In the genomic region with DNA sequence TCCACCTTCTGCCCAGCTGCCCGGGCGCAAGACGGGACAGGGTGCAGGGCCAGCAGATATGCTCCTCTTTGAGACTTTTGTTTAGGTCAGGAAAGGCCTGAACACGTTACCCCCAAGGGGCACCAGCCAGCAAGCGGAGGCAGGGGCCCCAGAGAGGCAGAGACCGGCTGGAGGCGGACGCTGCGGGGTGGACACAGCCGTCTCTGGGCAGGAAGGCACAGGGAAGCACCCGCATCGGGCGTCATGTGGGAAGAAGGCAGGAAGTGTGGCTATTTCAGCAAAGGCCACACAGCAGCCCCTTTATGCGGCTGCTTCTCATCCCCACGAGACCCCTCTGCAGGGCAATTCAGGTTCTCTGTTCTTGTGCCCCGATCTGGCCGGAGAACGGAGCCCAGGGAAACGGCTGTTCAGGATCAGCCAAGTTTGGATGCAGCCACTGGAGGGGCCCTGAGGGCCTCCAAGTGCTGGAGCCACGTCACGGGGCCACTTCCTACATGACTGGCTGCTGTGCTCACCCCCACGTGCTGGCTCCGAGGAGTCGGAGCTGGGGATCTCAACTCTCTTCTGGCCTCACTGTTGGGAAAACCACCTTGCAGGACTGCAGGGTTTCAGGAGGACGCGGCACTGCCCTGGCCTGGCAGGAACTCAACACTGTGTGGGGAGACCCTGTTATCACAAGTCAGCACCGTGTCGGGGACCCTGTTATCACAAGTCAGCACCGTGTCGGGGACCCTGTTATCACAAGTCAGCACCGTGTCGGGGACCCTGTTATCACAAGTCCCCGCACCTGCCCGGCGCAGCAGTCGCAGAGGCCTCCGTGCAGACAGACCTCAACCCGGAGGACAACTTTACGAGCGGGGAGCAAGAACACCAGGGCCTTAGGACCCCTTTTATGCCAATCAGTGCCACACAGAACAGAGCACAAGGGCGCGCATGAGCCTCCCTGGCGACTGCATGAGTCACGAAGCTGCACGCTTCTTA, we compare ENCODE assay signal across 1 cellular context.
TF ChIP-seq lines count a peak whose summit lies in the region.

No MANE protein-coding gene starts in this region.

TF ChIP-seq in K562, 482 proteins besides CTCF, POLR2A, EP300 and RAD21 (continues in another document):
- TF ChIP-seq, protein P1, sequence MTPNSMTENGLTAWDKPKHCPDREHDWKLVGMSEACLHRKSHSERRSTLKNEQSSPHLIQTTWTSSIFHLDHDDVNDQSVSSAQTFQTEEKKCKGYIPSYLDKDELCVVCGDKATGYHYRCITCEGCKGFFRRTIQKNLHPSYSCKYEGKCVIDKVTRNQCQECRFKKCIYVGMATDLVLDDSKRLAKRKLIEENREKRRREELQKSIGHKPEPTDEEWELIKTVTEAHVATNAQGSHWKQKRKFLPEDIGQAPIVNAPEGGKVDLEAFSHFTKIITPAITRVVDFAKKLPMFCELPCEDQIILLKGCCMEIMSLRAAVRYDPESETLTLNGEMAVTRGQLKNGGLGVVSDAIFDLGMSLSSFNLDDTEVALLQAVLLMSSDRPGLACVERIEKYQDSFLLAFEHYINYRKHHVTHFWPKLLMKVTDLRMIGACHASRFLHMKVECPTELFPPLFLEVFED (CRISPR knock-in tag; conservative IDR thresholded peaks at IDR 0.05): no peak
- TF ChIP-seq BRF1 (IDR thresholded peaks at IDR 0.05; ENCODE audit: borderline replicate concordance, extremely low read depth, insufficient read length) (no peak), TRIM24 (IDR thresholded peaks at IDR 0.05) (peak; percentile 94 to 97), ZNF740 (CRISPR knock-in tag; IDR thresholded peaks at IDR 0.05) (no peak), ZNF740 (tag; IDR thresholded peaks at IDR 0.05) (no peak), HMGN3 (IDR thresholded peaks at IDR 0.05; ENCODE audit: borderline replicate concordance, extremely low read depth, insufficient read length, low read depth, low read length) (peak; percentile 97), FOSL1 (tag; conservative IDR thresholded peaks at IDR 0.05) (peak; percentile 66), ZNF589 (CRISPR knock-in tag; IDR thresholded peaks at IDR 0.05; ENCODE audit: low read depth) (peak; percentile 89), NRF1 (conservative IDR thresholded peaks at IDR 0.05 in 1 of 2, IDR thresholded peaks at IDR 0.05 in 1 of 2) (peak; percentile 50 to 61), HSF4 (CRISPR knock-in tag; IDR thresholded peaks at IDR 0.05; ENCODE audit: borderline replicate concordance) (no peak), CREM (IDR thresholded peaks at IDR 0.05; ENCODE audit: low read depth) (peak; percentile 36; the same call in 1 of the 2 replicates), TOE1 (IDR thresholded peaks at IDR 0.05; ENCODE audit: borderline replicate concordance) (peak; percentile 22; the same call in 1 of the 2 replicates), TOE1 (CRISPR knock-in tag; IDR thresholded peaks at IDR 0.05; ENCODE audit: borderline replicate concordance, low read depth) (no peak), KDM4B (IDR thresholded peaks at IDR 0.05; ENCODE audit: borderline replicate concordance in 2 of 2, low read depth in 1 of 2) (no peak), ZC3H4 (CRISPR knock-in tag; IDR thresholded peaks at IDR 0.05; ENCODE audit: borderline replicate concordance) (no peak), SMARCC2 (IDR thresholded peaks at IDR 0.05; ENCODE audit: low read depth) (peak; percentile 86), BHLHE40 (IDR thresholded peaks at IDR 0.05; ENCODE audit: low read length) (peak; percentile 82), TARDBP (IDR thresholded peaks at IDR 0.05) (peak; percentile 96), SP1 (CRISPR knock-in tag; IDR thresholded peaks at IDR 0.05) (peak; percentile 67), ZBTB1 (CRISPR knock-in tag; IDR thresholded peaks at IDR 0.05; ENCODE audit: borderline replicate concordance, low read depth) (no peak), CEBPB (tag; IDR thresholded peaks at IDR 0.05) (no peak), ZNF584 (CRISPR knock-in tag; IDR thresholded peaks at IDR 0.05; ENCODE audit: low read depth) (peak; percentile 89), TCF15 (CRISPR knock-in tag; IDR thresholded peaks at IDR 0.05) (no peak), DPF2 (IDR thresholded peaks at IDR 0.05) (peak; percentile 91), CBFA2T2 (conservative IDR thresholded peaks at IDR 0.05) (peak; percentile 99), KLF10 (CRISPR knock-in tag; IDR thresholded peaks at IDR 0.05) (no peak), ZNF77 (CRISPR knock-in tag; IDR thresholded peaks at IDR 0.05) (no peak), KLF16 (IDR thresholded peaks at IDR 0.05) (peak; percentile 92), SMARCA5 (IDR thresholded peaks at IDR 0.05) (no peak), STAT5B (CRISPR knock-in tag; IDR thresholded peaks at IDR 0.05) (no peak), HES1 (IDR thresholded peaks at IDR 0.05; ENCODE audit: low read depth) (0 out of 2 replicates have a peak, but pooled peaks have one; percentile 69), BRCA1 (IDR thresholded peaks at IDR 0.05) (no peak), BRCA1 (CRISPR knock-in tag; IDR thresholded peaks at IDR 0.05) (no peak), XRCC4 (IDR thresholded peaks at IDR 0.05; ENCODE audit: extremely low read depth, insufficient read depth, insufficient read length) (no peak), RBM15 (IDR thresholded peaks at IDR 0.05; ENCODE audit: insufficient read depth, low read length) (no peak), NFRKB (IDR thresholded peaks at IDR 0.05; ENCODE audit: low read depth) (no peak), TBP (optimal IDR thresholded peaks at IDR 0.05; ENCODE audit: low read depth, low read length) (no peak), SIN3A (IDR thresholded peaks at IDR 0.05; ENCODE audit: borderline replicate concordance in 2 of 2, control insufficient read depth in 1 of 2, low read depth in 2 of 2, low read length in 2 of 2) (no peak), ZNF212 (CRISPR knock-in tag; IDR thresholded peaks at IDR 0.05) (no peak), EHMT2 (IDR thresholded peaks at IDR 0.05) (no peak), BRD4 (IDR thresholded peaks at IDR 0.05) (no peak), NFIX (CRISPR knock-in tag; IDR thresholded peaks at IDR 0.05; ENCODE audit: low read depth) (no peak), CBX5 (IDR thresholded peaks at IDR 0.05; ENCODE audit: borderline replicate concordance, low read depth) (no peak), ZNF699 (CRISPR knock-in tag; IDR thresholded peaks at IDR 0.05; ENCODE audit: insufficient replicate concordance) (no peak), HDAC2 (IDR thresholded peaks at IDR 0.05) (peak; percentile 60; the same call in 1 of the 2 replicates), OTX1 (CRISPR knock-in tag; IDR thresholded peaks at IDR 0.05) (no peak), RBM34 (IDR thresholded peaks at IDR 0.05; ENCODE audit: borderline replicate concordance, insufficient read depth, low read length) (no peak), ETV5 (CRISPR knock-in tag; IDR thresholded peaks at IDR 0.05; ENCODE audit: low read depth) (peak; percentile 83), ZNF197 (CRISPR knock-in tag; IDR thresholded peaks at IDR 0.05; ENCODE audit: low read depth) (peak; percentile 86; the same call in 1 of the 2 replicates), SMARCE1 (IDR thresholded peaks at IDR 0.05) (peak; percentile 91), ZKSCAN1 (IDR thresholded peaks at IDR 0.05; ENCODE audit: low read depth, low read length) (0 out of 2 replicates have a peak, but pooled peaks have one; percentile 13), ZNF668 (CRISPR knock-in tag; IDR thresholded peaks at IDR 0.05) (0 out of 2 replicates have a peak, but pooled peaks have one; percentile 13), MECOM (CRISPR knock-in tag; IDR thresholded peaks at IDR 0.05) (no peak)
- TF ChIP-seq, protein P2, sequence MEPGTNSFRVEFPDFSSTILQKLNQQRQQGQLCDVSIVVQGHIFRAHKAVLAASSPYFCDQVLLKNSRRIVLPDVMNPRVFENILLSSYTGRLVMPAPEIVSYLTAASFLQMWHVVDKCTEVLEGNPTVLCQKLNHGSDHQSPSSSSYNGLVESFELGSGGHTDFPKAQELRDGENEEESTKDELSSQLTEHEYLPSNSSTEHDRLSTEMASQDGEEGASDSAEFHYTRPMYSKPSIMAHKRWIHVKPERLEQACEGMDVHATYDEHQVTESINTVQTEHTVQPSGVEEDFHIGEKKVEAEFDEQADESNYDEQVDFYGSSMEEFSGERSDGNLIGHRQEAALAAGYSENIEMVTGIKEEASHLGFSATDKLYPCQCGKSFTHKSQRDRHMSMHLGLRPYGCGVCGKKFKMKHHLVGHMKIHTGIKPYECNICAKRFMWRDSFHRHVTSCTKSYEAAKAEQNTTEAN (CRISPR knock-in tag; IDR thresholded peaks at IDR 0.05): no peak
- TF ChIP-seq, protein P3, sequence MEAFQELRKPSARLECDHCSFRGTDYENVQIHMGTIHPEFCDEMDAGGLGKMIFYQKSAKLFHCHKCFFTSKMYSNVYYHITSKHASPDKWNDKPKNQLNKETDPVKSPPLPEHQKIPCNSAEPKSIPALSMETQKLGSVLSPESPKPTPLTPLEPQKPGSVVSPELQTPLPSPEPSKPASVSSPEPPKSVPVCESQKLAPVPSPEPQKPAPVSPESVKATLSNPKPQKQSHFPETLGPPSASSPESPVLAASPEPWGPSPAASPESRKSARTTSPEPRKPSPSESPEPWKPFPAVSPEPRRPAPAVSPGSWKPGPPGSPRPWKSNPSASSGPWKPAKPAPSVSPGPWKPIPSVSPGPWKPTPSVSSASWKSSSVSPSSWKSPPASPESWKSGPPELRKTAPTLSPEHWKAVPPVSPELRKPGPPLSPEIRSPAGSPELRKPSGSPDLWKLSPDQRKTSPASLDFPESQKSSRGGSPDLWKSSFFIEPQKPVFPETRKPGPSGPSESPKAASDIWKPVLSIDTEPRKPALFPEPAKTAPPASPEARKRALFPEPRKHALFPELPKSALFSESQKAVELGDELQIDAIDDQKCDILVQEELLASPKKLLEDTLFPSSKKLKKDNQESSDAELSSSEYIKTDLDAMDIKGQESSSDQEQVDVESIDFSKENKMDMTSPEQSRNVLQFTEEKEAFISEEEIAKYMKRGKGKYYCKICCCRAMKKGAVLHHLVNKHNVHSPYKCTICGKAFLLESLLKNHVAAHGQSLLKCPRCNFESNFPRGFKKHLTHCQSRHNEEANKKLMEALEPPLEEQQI (IDR thresholded peaks at IDR 0.05): peak; percentile 62; the same call in 1 of the 2 replicates
- TF ChIP-seq, protein P4, sequence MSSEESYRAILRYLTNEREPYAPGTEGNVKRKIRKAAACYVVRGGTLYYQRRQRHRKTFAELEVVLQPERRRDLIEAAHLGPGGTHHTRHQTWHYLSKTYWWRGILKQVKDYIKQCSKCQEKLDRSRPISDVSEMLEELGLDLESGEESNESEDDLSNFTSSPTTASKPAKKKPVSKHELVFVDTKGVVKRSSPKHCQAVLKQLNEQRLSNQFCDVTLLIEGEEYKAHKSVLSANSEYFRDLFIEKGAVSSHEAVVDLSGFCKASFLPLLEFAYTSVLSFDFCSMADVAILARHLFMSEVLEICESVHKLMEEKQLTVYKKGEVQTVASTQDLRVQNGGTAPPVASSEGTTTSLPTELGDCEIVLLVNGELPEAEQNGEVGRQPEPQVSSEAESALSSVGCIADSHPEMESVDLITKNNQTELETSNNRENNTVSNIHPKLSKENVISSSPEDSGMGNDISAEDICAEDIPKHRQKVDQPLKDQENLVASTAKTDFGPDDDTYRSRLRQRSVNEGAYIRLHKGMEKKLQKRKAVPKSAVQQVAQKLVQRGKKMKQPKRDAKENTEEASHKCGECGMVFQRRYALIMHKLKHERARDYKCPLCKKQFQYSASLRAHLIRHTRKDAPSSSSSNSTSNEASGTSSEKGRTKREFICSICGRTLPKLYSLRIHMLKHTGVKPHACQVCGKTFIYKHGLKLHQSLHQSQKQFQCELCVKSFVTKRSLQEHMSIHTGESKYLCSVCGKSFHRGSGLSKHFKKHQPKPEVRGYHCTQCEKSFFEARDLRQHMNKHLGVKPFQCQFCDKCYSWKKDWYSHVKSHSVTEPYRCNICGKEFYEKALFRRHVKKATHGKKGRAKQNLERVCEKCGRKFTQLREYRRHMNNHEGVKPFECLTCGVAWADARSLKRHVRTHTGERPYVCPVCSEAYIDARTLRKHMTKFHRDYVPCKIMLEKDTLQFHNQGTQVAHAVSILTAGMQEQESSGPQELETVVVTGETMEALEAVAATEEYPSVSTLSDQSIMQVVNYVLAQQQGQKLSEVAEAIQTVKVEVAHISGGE (CRISPR knock-in tag; IDR thresholded peaks at IDR 0.05): peak in 1 of 3 experiments; percentile 89; a peak in 2 of 6 replicates
- TF ChIP-seq, protein P5, sequence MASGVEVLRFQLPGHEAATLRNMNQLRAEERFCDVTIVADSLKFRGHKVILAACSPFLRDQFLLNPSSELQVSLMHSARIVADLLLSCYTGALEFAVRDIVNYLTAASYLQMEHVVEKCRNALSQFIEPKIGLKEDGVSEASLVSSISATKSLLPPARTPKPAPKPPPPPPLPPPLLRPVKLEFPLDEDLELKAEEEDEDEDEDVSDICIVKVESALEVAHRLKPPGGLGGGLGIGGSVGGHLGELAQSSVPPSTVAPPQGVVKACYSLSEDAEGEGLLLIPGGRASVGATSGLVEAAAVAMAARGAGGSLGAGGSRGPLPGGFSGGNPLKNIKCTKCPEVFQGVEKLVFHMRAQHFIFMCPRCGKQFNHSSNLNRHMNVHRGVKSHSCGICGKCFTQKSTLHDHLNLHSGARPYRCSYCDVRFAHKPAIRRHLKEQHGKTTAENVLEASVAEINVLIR (CRISPR knock-in tag; IDR thresholded peaks at IDR 0.05): 0 out of 2 replicates have a peak, but pooled peaks have one; percentile 31
- TF ChIP-seq, protein P6, sequence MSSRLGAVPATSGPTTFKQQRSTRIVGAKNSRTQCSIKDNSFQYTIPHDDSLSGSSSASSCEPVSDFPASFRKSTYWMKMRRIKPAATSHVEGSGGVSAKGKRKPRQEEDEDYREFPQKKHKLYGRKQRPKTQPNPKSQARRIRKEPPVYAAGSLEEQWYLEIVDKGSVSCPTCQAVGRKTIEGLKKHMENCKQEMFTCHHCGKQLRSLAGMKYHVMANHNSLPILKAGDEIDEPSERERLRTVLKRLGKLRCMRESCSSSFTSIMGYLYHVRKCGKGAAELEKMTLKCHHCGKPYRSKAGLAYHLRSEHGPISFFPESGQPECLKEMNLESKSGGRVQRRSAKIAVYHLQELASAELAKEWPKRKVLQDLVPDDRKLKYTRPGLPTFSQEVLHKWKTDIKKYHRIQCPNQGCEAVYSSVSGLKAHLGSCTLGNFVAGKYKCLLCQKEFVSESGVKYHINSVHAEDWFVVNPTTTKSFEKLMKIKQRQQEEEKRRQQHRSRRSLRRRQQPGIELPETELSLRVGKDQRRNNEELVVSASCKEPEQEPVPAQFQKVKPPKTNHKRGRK (tag; IDR thresholded peaks at IDR 0.05): no peak
